ENCODE assay signal across 8 cellular contexts in the genomic region with DNA sequence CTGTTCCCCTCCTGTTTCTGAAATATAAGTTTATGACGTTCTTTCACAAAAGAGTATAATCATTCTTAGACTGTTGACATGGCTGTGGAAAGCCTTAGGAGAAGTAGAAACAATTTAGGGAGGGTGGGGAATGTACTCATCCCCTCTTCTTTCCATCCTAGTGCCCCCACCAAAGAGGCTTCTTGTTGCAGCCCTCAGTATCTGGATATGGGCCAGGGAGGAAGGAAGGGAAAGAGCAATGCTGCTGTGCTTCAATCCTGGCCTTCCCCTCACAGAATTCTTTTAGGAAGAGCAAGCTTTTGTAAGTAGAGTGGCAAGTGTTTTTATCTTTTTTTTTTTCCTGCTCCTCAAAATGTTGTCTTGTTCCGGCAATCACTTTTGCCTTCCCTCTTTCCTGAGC. TPM values are rescaled to one million over a fixed set of nuclear protein-coding genes. Genes with fewer than 3 reads are reported as not detected.
DNase-seq lines count a peak whose midpoint lies in the region; ATAC-seq and TF ChIP-seq lines count a peak whose summit lies in the region.

No MANE protein-coding gene starts in this region.

- H3K9me2 ChIP-seq in Karpas-422 (replicated peaks; ENCODE audit: insufficient read depth, low read length), result no peaks in the 10 kb centered on the region

- H3K36me3 Mint-ChIP-seq in nephron progenitor cell (ENCODE audit: low read depth), result peaks cover 18% of the 10 kb centered on the region

- H3K4me3 ChIP-seq in BE2C (ENCODE audit: low read depth, low read length) (peak overlapping the region; percentile 67), Karpas-422 (ENCODE audit: low read length) (peak overlapping the region; percentile 65; the same call in 1 of the 2 replicates), choroid plexus epithelial cell (ENCODE audit: low read depth, low read length) (peak overlapping the region; percentile 73)

- TF ChIP-seq CTCF in BE2C (IDR thresholded peaks at IDR 0.05; ENCODE audit: low read depth, low read length), result no peak
- no peak for TF ChIP-seq CTCF in choroid plexus epithelial cell (conservative IDR thresholded peaks at IDR 0.05; ENCODE audit: low read depth, low read length)
- TF ChIP-seq CTCF in nephron progenitor cell (IDR thresholded peaks at IDR 0.05), result no peak

- no peaks in the 10 kb centered on the region for H3K79me2 ChIP-seq in Karpas-422 (ENCODE audit: low read length)

- H4K20me1 ChIP-seq in Karpas-422 (ENCODE audit: insufficient read depth, low read depth, low read length), result peaks cover 4% of the 10 kb centered on the region; the same call in 1 of the 2 replicates

- H2AFZ ChIP-seq in Karpas-422 (ENCODE audit: low read length), result no peak overlapping the region

- ATAC-seq in left lobe of liver, result no peak
- no peak for ATAC-seq in HG03520 (IDR thresholded peaks at IDR 0.05; ENCODE audit: unreplicated experiment)

- peaks cover 6% of the 10 kb centered on the region for H3K4me1 ChIP-seq in BE2C
- peaks cover 25% of the 10 kb centered on the region for H3K4me1 ChIP-seq in Karpas-422 (ENCODE audit: low read length)

- H3K4me1 Mint-ChIP-seq in nephron progenitor cell, result peaks cover 63% of the 10 kb centered on the region

- H3K27me3 ChIP-seq in BE2C (no peaks in the 10 kb centered on the region), Karpas-422 (ENCODE audit: low read length) (no peaks in the 10 kb centered on the region; the same call in 1 of the 2 replicates)

- no peak overlapping the region for H3K9ac ChIP-seq in Karpas-422 (ENCODE audit: low read length)

- H3K9me3 ChIP-seq in BE2C (no peaks in the 10 kb centered on the region), Karpas-422 (ENCODE audit: low read length) (no peaks in the 10 kb centered on the region)

- peak overlapping the region; percentile 81 for H3K4me3 Mint-ChIP-seq in nephron progenitor cell

- H3K27ac ChIP-seq in Karpas-422 (ENCODE audit: low read length), result no peak overlapping the region

- H3K4me2 ChIP-seq in Karpas-422 (ENCODE audit: low read depth, low read length, poor library complexity, severe bottlenecking), result no peak overlapping the region

- H3K36me3 ChIP-seq in BE2C (peaks cover 5% of the 10 kb centered on the region; the same call in 1 of the 2 replicates), Karpas-422 (ENCODE audit: insufficient read depth, low read length) (no peaks in the 10 kb centered on the region)

- no peak overlapping the region for H3K27ac Mint-ChIP-seq in nephron progenitor cell

- H3K27me3 Mint-ChIP-seq in nephron progenitor cell (ENCODE audit: low read depth, poor library complexity), result peaks cover 68% of the 10 kb centered on the region

- DNase-seq in BE2C (no peak), Karpas-422 (no peak), choroid plexus epithelial cell (ENCODE audit: low read depth) (no peak), nephron progenitor cell (no peak), left lobe of liver (ENCODE audit: low spot score) (no peak), LoVo (ENCODE audit: low spot score) (no peak)
- no peak for DNase-seq in stimulated activated naive CD4-positive, alpha-beta T cell treated with Interleukin-2 at 50 U/mL for 16 hours (lab: John Stamatoyannopoulos, UW)

- peaks cover 4% of the 10 kb centered on the region for H3K9me3 Mint-ChIP-seq in nephron progenitor cell

RNA-seq across cellular contexts. Expression of gene INAFM2, which starts 1.7 kb away (rescaled TPM):
- polyA plus RNA-seq in BE2C (2012; ENCODE audit: insufficient read depth, insufficient read length, low read depth), result 51.0 TPM
- total RNA-seq in Karpas-422 (2014; rRNA removed; shearing (Covaris generic); ENCODE audit: low replicate concordance), result 5.8 and 9.2 TPM in 2 replicates
- 7.7 TPM for total RNA-seq in left lobe of liver

RNA-seq across cellular contexts. Expression of gene CCDC9B, which starts 15.6 kb away (rescaled TPM):
- polyA plus RNA-seq in BE2C (2012; ENCODE audit: insufficient read depth, insufficient read length, low read depth), result 6.5 TPM
- total RNA-seq in Karpas-422 (2014; rRNA removed; shearing (Covaris generic); ENCODE audit: low replicate concordance), result 1.2 and 3.1 TPM in 2 replicates
- total RNA-seq in left lobe of liver, result 16.6 TPM

RNA-seq across cellular contexts. Expression of gene PLCB2, which starts 17.5 kb away (rescaled TPM):
- polyA plus RNA-seq in BE2C (2012; ENCODE audit: insufficient read depth, insufficient read length, low read depth), result 30.8 TPM
- total RNA-seq in Karpas-422 (2014; rRNA removed; shearing (Covaris generic); ENCODE audit: low replicate concordance), result 4.3 and 8.7 TPM in 2 replicates
- total RNA-seq in left lobe of liver, result 8.7 TPM

RNA-seq across cellular contexts. Expression of gene PHGR1, which starts 25.6 kb away (rescaled TPM):
- polyA plus RNA-seq in BE2C (2012; ENCODE audit: insufficient read depth, insufficient read length, low read depth), result not detected
- not detected in 2 replicates for total RNA-seq in Karpas-422 (2014; rRNA removed; shearing (Covaris generic); ENCODE audit: low replicate concordance)
- not detected for total RNA-seq in left lobe of liver

RNA-seq across cellular contexts. Expression of gene DISP2, which starts 32.8 kb away (rescaled TPM):
- polyA plus RNA-seq in BE2C (2012; ENCODE audit: insufficient read depth, insufficient read length, low read depth), result 10.1 TPM
- total RNA-seq in Karpas-422 (2014; rRNA removed; shearing (Covaris generic); ENCODE audit: low replicate concordance), result 0.07 and 2.6 TPM in 2 replicates
- 0.25 TPM for total RNA-seq in left lobe of liver
